13 cellular contexts compared by ENCODE assay signal in genomic region chr19:55598034-55598433, GRCh38. TPM values are rescaled to one million over a fixed set of nuclear protein-coding genes. Genes with fewer than 3 reads are reported as not detected.
DNase-seq lines count a peak whose midpoint lies in the region; ATAC-seq and TF ChIP-seq lines count a peak whose summit lies in the region.
"Had no signal": no experiment of that assay in that cellular context is flagged by ENCODE, and none has a peak within 500 bp of the region (broad histone marks: within the 10 kb centered on the region; RNA-seq: fewer than 3 reads in every experiment).

No MANE protein-coding gene starts in this region.

- DNase-seq in CD14-positive monocyte (ENCODE audit: low spot score) (no peak), esophagus muscularis mucosa (ENCODE audit: extremely low spot score) (no peak), WERI-Rb-1 (no peak)
- no peak for DNase-seq in activated naive CD8-positive, alpha-beta T cell treated with anti-CD3 and anti-CD28 coated beads, Interleukin-2, amount 50 U/mL, for 24 hours
- DNase-seq: activated T-cell treated with anti-CD3 and anti-CD28 coated beads for 4 hours; cortex of kidney; MM.1S; stimulated activated CD4-positive, alpha-beta T cell treated with anti-CD3 and anti-CD28 coated beads, Interleukin-1b, Interleukin-23, amount 100 ng/mL, for 48 hours had no signal

- H3K4me1 Mint-ChIP-seq in CD14-positive monocyte, result peaks cover 17% of the 10 kb centered on the region
- H3K4me1 Mint-ChIP-seq in activated naive CD8-positive, alpha-beta T cell treated with anti-CD3 and anti-CD28 coated beads, Interleukin-2, amount 50 U/mL, for 24 hours, result peaks cover 18% of the 10 kb centered on the region

- intact Hi-C loops in CD14-positive monocyte (cut with micrococcal nuclease), result loop anchor here in 1 of 2 donors (2.0 kb wide), 1 partner anchor 27 kb away; the partner anchor contains the start of gene ZNF784
- intact Hi-C loops in esophagus muscularis mucosa (cut with DNase I), result no loop called here

- H3K9ac ChIP-seq in HUES48 (ENCODE audit: low read depth, low read length) (no peak overlapping the region), parathyroid adenoma (no peak overlapping the region)

- H3K27ac ChIP-seq in HUES48 (ENCODE audit: low read depth, low read length), result no peak overlapping the region
- H3K27ac ChIP-seq in esophagus muscularis mucosa (replicated peaks in 1 of 4), result peak overlapping the region in 3 of 4 donors; percentile 96 to 98 (median 97)
- peak overlapping the region; percentile 96 for H3K27ac ChIP-seq in parathyroid adenoma
- H3K27ac ChIP-seq in WERI-Rb-1, result no peak overlapping the region

- TF ChIP-seq POLR2A in esophagus muscularis mucosa (IDR thresholded peaks at IDR 0.05; ENCODE audit: low read depth), result no peak
- no peak for TF ChIP-seq POLR2A in GM18505 (IDR thresholded peaks at IDR 0.05; ENCODE audit: borderline replicate concordance, extremely low read depth, insufficient read depth, insufficient read length)

- no peak for TF ChIP-seq CTCF in CD14-positive monocyte (IDR thresholded peaks at IDR 0.05)
- no peak for TF ChIP-seq CTCF in esophagus muscularis mucosa (IDR thresholded peaks at IDR 0.05)
- TF ChIP-seq CTCF in parathyroid adenoma (IDR thresholded peaks at IDR 0.05), result no peak
- TF ChIP-seq CTCF in WERI-Rb-1 (IDR thresholded peaks at IDR 0.05; ENCODE audit: low read depth, low read length), result no peak

- H3K9me3 ChIP-seq in HUES48 (ENCODE audit: control insufficient read depth, insufficient read depth, low read length) (no peaks in the 10 kb centered on the region), esophagus muscularis mucosa (no peaks in the 10 kb centered on the region), parathyroid adenoma (ENCODE audit: control insufficient read depth, low read length) (no peaks in the 10 kb centered on the region), WERI-Rb-1 (ENCODE audit: severe bottlenecking) (no peaks in the 10 kb centered on the region)

- no peak overlapping the region for H3K4me2 ChIP-seq in parathyroid adenoma (ENCODE audit: low read length)

- H3K4me3 ChIP-seq in HUES48 (ENCODE audit: low read depth, low read length), result peak overlapping the region; percentile 91; the same call in 1 of the 2 replicates
- no peak overlapping the region for H3K4me3 ChIP-seq in esophagus muscularis mucosa
- H3K4me3 ChIP-seq in parathyroid adenoma (ENCODE audit: low read depth, low read length), result no peak overlapping the region
- H3K4me3 ChIP-seq in WERI-Rb-1 (ENCODE audit: low read depth, low read length), result no peak overlapping the region

- H3K36me3 Mint-ChIP-seq in CD14-positive monocyte, result peaks cover 29 to 44% of the 10 kb centered on the region in 2 donors
- peaks cover 33% of the 10 kb centered on the region for H3K36me3 Mint-ChIP-seq in activated naive CD8-positive, alpha-beta T cell treated with anti-CD3 and anti-CD28 coated beads, Interleukin-2, amount 50 U/mL, for 24 hours (ENCODE audit: low read depth)

- peaks cover 25% of the 10 kb centered on the region for H3K36me3 ChIP-seq in HUES48 (ENCODE audit: control insufficient read depth, insufficient read depth, low read length)
- peaks cover 9 to 51% (median 37%) of the 10 kb centered on the region in 4 donors for H3K36me3 ChIP-seq in esophagus muscularis mucosa
- H3K36me3 ChIP-seq in parathyroid adenoma (ENCODE audit: control insufficient read depth, insufficient read depth, low read length), result no peaks in the 10 kb centered on the region
- H3K36me3 ChIP-seq in WERI-Rb-1, result peaks cover 40% of the 10 kb centered on the region

- no peak for TF ChIP-seq EP300 in esophagus muscularis mucosa (IDR thresholded peaks at IDR 0.05)

- H3K9me3 Mint-ChIP-seq in CD14-positive monocyte, result peaks cover 6 to 20% (median 12%) of the 10 kb centered on the region in 7 donors
- peaks cover 4% of the 10 kb centered on the region for H3K9me3 Mint-ChIP-seq in activated naive CD8-positive, alpha-beta T cell treated with anti-CD3 and anti-CD28 coated beads, Interleukin-2, amount 50 U/mL, for 24 hours
- H3K9me3 Mint-ChIP-seq: CD4-positive, alpha-beta memory T cell had no signal

- WGBS in esophagus muscularis mucosa, result 83% methylated on average over 9 of the region's 9 CpGs

- H2AFZ ChIP-seq in parathyroid adenoma, result no peak overlapping the region

- H3K27me3 Mint-ChIP-seq in CD14-positive monocyte (ENCODE audit: low read depth in 3 of 3), result no peaks in the 10 kb centered on the region
- no peaks in the 10 kb centered on the region for H3K27me3 Mint-ChIP-seq in activated naive CD8-positive, alpha-beta T cell treated with anti-CD3 and anti-CD28 coated beads, Interleukin-2, amount 50 U/mL, for 24 hours
- H3K27me3 Mint-ChIP-seq: CD4-positive, alpha-beta memory T cell had no signal

- H3K4me3 Mint-ChIP-seq in CD14-positive monocyte, result no peak overlapping the region
- H3K4me3 Mint-ChIP-seq in activated naive CD8-positive, alpha-beta T cell treated with anti-CD3 and anti-CD28 coated beads, Interleukin-2, amount 50 U/mL, for 24 hours, result no peak overlapping the region

- H3K27me3 ChIP-seq in HUES48 (ENCODE audit: control insufficient read depth, insufficient read depth, low read length), result no peaks in the 10 kb centered on the region
- no peaks in the 10 kb centered on the region for H3K27me3 ChIP-seq in esophagus muscularis mucosa
- H3K27me3 ChIP-seq in parathyroid adenoma (ENCODE audit: control insufficient read depth, insufficient read depth, low read length), result no peaks in the 10 kb centered on the region
- H3K27me3 ChIP-seq in WERI-Rb-1 (ENCODE audit: insufficient read depth, low read depth, severe bottlenecking), result no peaks in the 10 kb centered on the region

- peaks cover 13% of the 10 kb centered on the region for H3K4me1 ChIP-seq in HUES48 (ENCODE audit: control insufficient read depth, insufficient read depth, low read length)
- H3K4me1 ChIP-seq in esophagus muscularis mucosa, result peaks cover 7 to 32% (median 18%) of the 10 kb centered on the region in 4 donors
- H3K4me1 ChIP-seq in parathyroid adenoma, result peaks cover 3% of the 10 kb centered on the region

- H3K27ac Mint-ChIP-seq in CD14-positive monocyte, result peak overlapping the region in 5 of 7 donors; percentile 12 to 63 (median 46)
- H3K27ac Mint-ChIP-seq in activated naive CD8-positive, alpha-beta T cell treated with anti-CD3 and anti-CD28 coated beads, Interleukin-2, amount 50 U/mL, for 24 hours, result no peak overlapping the region

- peaks cover 4% of the 10 kb centered on the region for H3K79me2 ChIP-seq in parathyroid adenoma

- ATAC-seq in GM19467 (IDR thresholded peaks at IDR 0.05; ENCODE audit: unreplicated experiment), result no peak
- ATAC-seq in activated naive CD8-positive, alpha-beta T cell treated with anti-CD3 and anti-CD28 coated beads, Interleukin-2, amount 50 U/mL, for 24 hours, result no peak
- ATAC-seq in GM18505 (IDR thresholded peaks at IDR 0.05; ENCODE audit: unreplicated experiment), result no peak

RNA-seq across cellular contexts. Expression of gene FIZ1, which starts 1.3 kb away (rescaled TPM):
- 1 to 10 TPM; 1.2 to 1.6 TPM for polyA plus RNA-seq in CD14-positive monocyte
- total RNA-seq in esophagus muscularis mucosa, result 10 to 100 TPM in 2 of 4 donors, 1 to 10 TPM in 2; 8.3 to 17.3 (median 11.4) TPM

RNA-seq across cellular contexts. Expression of gene ZNF524, which starts 2.1 kb away (rescaled TPM):
- polyA plus RNA-seq in CD14-positive monocyte, result 10 to 100 TPM; 41.8 to 45.7 TPM
- total RNA-seq in esophagus muscularis mucosa, result 10 to 100 TPM; 20.5 to 36.2 (median 27.9) TPM

RNA-seq across cellular contexts. Expression of gene ZNF865, which starts 7.4 kb away (rescaled TPM):
- polyA plus RNA-seq in CD14-positive monocyte, result under 1 TPM; 0.03 to 0.07 TPM
- 10 to 100 TPM in 2 of 4 donors, 1 to 10 TPM in 2; 7.5 to 15.4 (median 10.2) TPM for total RNA-seq in esophagus muscularis mucosa

RNA-seq across cellular contexts. Expression of gene ZNF579, which starts 17.4 kb away (rescaled TPM):
- polyA plus RNA-seq in CD14-positive monocyte, result under 1 TPM in 1 of 2 donors, not detected in 1; 0.05 TPM
- total RNA-seq in esophagus muscularis mucosa, result 10 to 100 TPM in 1 of 4 donors, 1 to 10 TPM in 3; 4.2 to 11.1 (median 8.1) TPM

RNA-seq across cellular contexts. Expression of gene ZNF784, which starts 26.3 kb away (rescaled TPM):
- 1 to 10 TPM; 1.5 to 2.4 TPM for polyA plus RNA-seq in CD14-positive monocyte
- 1 to 10 TPM; 2.5 to 6.3 (median 4.0) TPM for total RNA-seq in esophagus muscularis mucosa

Comparison
In these comparisons a context has a peak if more than half of its experiments do, and no peak if none do; other contexts are left out.
1. H3K27ac ChIP-seq: peak in esophagus muscularis mucosa (3 of 4) and parathyroid adenoma (single experiment); none in HUES48 (single experiment) and WERI-Rb-1 (single experiment).